In the genomic region with DNA sequence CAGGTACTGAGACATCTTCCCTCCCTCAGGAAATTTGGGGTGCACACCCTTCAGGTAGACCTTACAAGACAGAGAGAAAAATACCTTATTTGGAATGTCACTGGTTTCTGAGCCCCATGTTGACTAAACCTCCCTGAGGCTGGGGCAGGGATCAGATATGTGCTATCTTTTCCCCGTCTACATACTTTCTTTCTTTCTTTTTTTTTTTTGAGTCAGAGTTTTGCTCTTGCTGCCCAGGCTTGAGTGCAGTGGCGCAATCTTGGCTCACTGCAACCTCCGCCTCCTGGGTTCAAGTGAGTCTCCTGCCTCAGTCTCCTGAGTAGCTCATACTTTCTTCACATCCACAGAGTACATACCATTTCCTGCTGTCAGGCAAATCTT, we compare ENCODE assay signal across 12 cellular contexts. TPM values are rescaled to one million over a fixed set of nuclear protein-coding genes. Genes with fewer than 3 reads are reported as not detected.
DNase-seq lines count a peak whose midpoint lies in the region; ATAC-seq and TF ChIP-seq lines count a peak whose summit lies in the region.
"Had no signal": no experiment of that assay in that cellular context is flagged by ENCODE, and none has a peak within 500 bp of the region (broad histone marks: within the 10 kb centered on the region; RNA-seq: fewer than 3 reads in every experiment).

No MANE protein-coding gene starts in this region.

- WGBS in trophoblast cell (ENCODE audit: extremely low coverage, insufficient coverage, insufficient read length), result no CpG with 5 or more reads among the region's 3 CpGs

- peaks cover 27% of the 10 kb centered on the region for H3K4me1 ChIP-seq in DND-41 (ENCODE audit: insufficient read depth, low read length)
- H3K4me1 ChIP-seq in Karpas-422 (ENCODE audit: low read length), result peaks cover 33% of the 10 kb centered on the region
- peaks cover 19 to 25% of the 10 kb centered on the region in 2 experiments for H3K4me1 ChIP-seq in trophoblast cell (ENCODE audit: control insufficient read depth in 1 of 2, insufficient read depth in 2 of 2, low read length in 2 of 2)

- H3K27me3 ChIP-seq in DND-41 (ENCODE audit: insufficient read depth, low read length, poor library complexity) (no peaks in the 10 kb centered on the region), Karpas-422 (ENCODE audit: low read length) (no peaks in the 10 kb centered on the region), trophoblast cell (ENCODE audit: insufficient read depth, low read length) (no peaks in the 10 kb centered on the region)
- H3K27me3 ChIP-seq: MG63 had no signal

- H3K27ac ChIP-seq in DND-41 (ENCODE audit: low read length) (no peak overlapping the region), Karpas-422 (ENCODE audit: low read length) (no peak overlapping the region), trophoblast cell (ENCODE audit: low read depth, low read length) (peak overlapping the region; percentile 54)

- H3K14ac ChIP-seq in trophoblast cell (ENCODE audit: low read length), result no peak overlapping the region

- H3K9me2 ChIP-seq in Karpas-422 (replicated peaks; ENCODE audit: insufficient read depth, low read length), result no peaks in the 10 kb centered on the region

- H3K18ac ChIP-seq in trophoblast cell (ENCODE audit: low read length), result no peak overlapping the region

- H2BK12ac ChIP-seq in trophoblast cell (ENCODE audit: low read length), result no peak overlapping the region

- H4K20me1 ChIP-seq in DND-41 (ENCODE audit: insufficient read depth, low read length) (no peaks in the 10 kb centered on the region), Karpas-422 (ENCODE audit: insufficient read depth, low read depth, low read length) (no peaks in the 10 kb centered on the region)

- H4K91ac ChIP-seq in trophoblast cell (ENCODE audit: low read depth, low read length), result peak overlapping the region; percentile 81

- peaks cover 8% of the 10 kb centered on the region for H3K36me3 Mint-ChIP-seq in chondrocyte (ENCODE audit: low read depth)

- peak overlapping the region; percentile 17 for H3K27ac Mint-ChIP-seq in chondrocyte (ENCODE audit: unreplicated experiment)

- H2BK120ac ChIP-seq in trophoblast cell (ENCODE audit: insufficient read depth, low read length, poor library complexity), result no peak overlapping the region

- TF ChIP-seq CTCF in DND-41 (IDR thresholded peaks at IDR 0.05; ENCODE audit: borderline replicate concordance, extremely low read depth, low read length, poor library complexity, severe bottlenecking) (no peak), chondrocyte (IDR thresholded peaks at IDR 0.05) (no peak)

- H2AK5ac ChIP-seq in trophoblast cell (ENCODE audit: low read length), result no peak overlapping the region

- no peak overlapping the region for H4K12ac ChIP-seq in trophoblast cell (ENCODE audit: low read depth, low read length)

- H3K4me2 ChIP-seq in DND-41 (ENCODE audit: insufficient read depth, low read length) (peak overlapping the region; percentile 97; the same call in 1 of the 2 replicates), Karpas-422 (ENCODE audit: low read depth, low read length, poor library complexity, severe bottlenecking) (no peak overlapping the region), trophoblast cell (ENCODE audit: low read length) (no peak overlapping the region)

- H3K79me2 ChIP-seq in DND-41 (ENCODE audit: insufficient read depth, low read length), result peaks cover 9% of the 10 kb centered on the region
- peaks cover 13% of the 10 kb centered on the region for H3K79me2 ChIP-seq in Karpas-422 (ENCODE audit: low read length)
- H3K79me2 ChIP-seq in trophoblast cell (ENCODE audit: control insufficient read depth, insufficient read depth, low read length, poor library complexity), result peaks cover 11% of the 10 kb centered on the region

- no peak for DNase-seq in DND-41
- no peak for DNase-seq in Karpas-422
- DNase-seq in chondrocyte (ENCODE audit: low spot score), result no peak
- peak; percentile 78 to 84 for DNase-seq in trophoblast cell
- no peak for DNase-seq in stimulated activated CD4-positive, alpha-beta T cell treated with anti-CD3 and anti-CD28 coated beads, Interleukin-4, amount 100 ng/mL, for 1 hour
- DNase-seq in occipital lobe (lab: John Stamatoyannopoulos, UW), result no peak
- DNase-seq: activated CD4-positive, alpha-beta T cell treated with anti-CD3 and anti-CD28 coated beads for 48 hours; activated naive CD8-positive, alpha-beta T cell treated with anti-CD3 and anti-CD28 coated beads, Interleukin-2, amount 10 ng/mL, durations not matched to agents 7 days and 5 days; DMS 273 treated with DMSO at 0.1 percent for 48 hours; stimulated activated CD4-positive, alpha-beta T cell treated with anti-CD3 and anti-CD28 coated beads, Interleukin-15, amount 100 ng/mL, for 24 hours had no signal

- H3K79me1 ChIP-seq in trophoblast cell (ENCODE audit: low read length), result peaks cover 19% of the 10 kb centered on the region

- no peak overlapping the region for H3K4me3 Mint-ChIP-seq in chondrocyte (ENCODE audit: unreplicated experiment)

- H3K9me3 ChIP-seq in DND-41 (ENCODE audit: insufficient read depth, low read length, severe bottlenecking) (no peaks in the 10 kb centered on the region), Karpas-422 (ENCODE audit: low read length) (no peaks in the 10 kb centered on the region), trophoblast cell (ENCODE audit: insufficient read depth, low read depth, low read length) (peaks cover 2% of the 10 kb centered on the region)
- H3K9me3 ChIP-seq: MG63 had no signal

- ATAC-seq in DND-41 (ENCODE audit: insufficient read depth, low read depth), result no peak
- ATAC-seq in HG03196 (IDR thresholded peaks at IDR 0.05; ENCODE audit: unreplicated experiment), result no peak

- no peak overlapping the region for H2AFZ ChIP-seq in DND-41 (ENCODE audit: low read depth, low read length)
- no peak overlapping the region for H2AFZ ChIP-seq in Karpas-422 (ENCODE audit: low read length)
- no peak overlapping the region for H2AFZ ChIP-seq in trophoblast cell (ENCODE audit: insufficient read depth, low read length, poor library complexity)

- H3K4me1 Mint-ChIP-seq in chondrocyte (ENCODE audit: low read depth), result peaks cover 30% of the 10 kb centered on the region

- no peak overlapping the region for H3K9ac ChIP-seq in DND-41 (ENCODE audit: low read depth, low read length)
- 0 out of 2 replicates have a peak overlapping the region, but pooled peaks have one; percentile 95 for H3K9ac ChIP-seq in Karpas-422 (ENCODE audit: low read length)
- H3K9ac ChIP-seq in trophoblast cell (ENCODE audit: low read length), result no peak overlapping the region

- H3K27me3 Mint-ChIP-seq in chondrocyte (ENCODE audit: low read depth), result no peaks in the 10 kb centered on the region
- H3K27me3 Mint-ChIP-seq: activated naive CD8-positive, alpha-beta T cell treated with anti-CD3 and anti-CD28 coated beads, Interleukin-2, amount 10 ng/mL, durations not matched to agents 7 days and 5 days had no signal

- no peak overlapping the region for H3K23ac ChIP-seq in trophoblast cell (ENCODE audit: low read length)

- no peaks in the 10 kb centered on the region for H3K9me3 Mint-ChIP-seq in chondrocyte (ENCODE audit: low read depth)
- H3K9me3 Mint-ChIP-seq: activated naive CD8-positive, alpha-beta T cell treated with anti-CD3 and anti-CD28 coated beads, Interleukin-2, amount 10 ng/mL, durations not matched to agents 7 days and 5 days had no signal

- H3K4me3 ChIP-seq in DND-41 (ENCODE audit: low read depth in 1 of 2, low read length in 2 of 2) (no peak overlapping the region), Karpas-422 (ENCODE audit: low read length) (no peak overlapping the region), trophoblast cell (ENCODE audit: low read depth, low read length) (no peak overlapping the region)
- H3K4me3 ChIP-seq: MG63 had no signal

- no peak overlapping the region for H4K8ac ChIP-seq in trophoblast cell (ENCODE audit: low read depth, low read length)

- H2BK5ac ChIP-seq in trophoblast cell (ENCODE audit: low read depth, low read length, poor library complexity), result peak overlapping the region; percentile 73

- H3K36me3 ChIP-seq in DND-41 (ENCODE audit: insufficient read depth, low read length) (peaks cover 11% of the 10 kb centered on the region; the same call in 1 of the 2 replicates), Karpas-422 (ENCODE audit: insufficient read depth, low read length) (no peaks in the 10 kb centered on the region), trophoblast cell (ENCODE audit: control insufficient read depth in 1 of 2, insufficient read depth in 2 of 2, low read length in 2 of 2) (peaks cover 15 to 21% of the 10 kb centered on the region in 2 experiments)
- H3K36me3 ChIP-seq: MG63 had no signal

- H3K4ac ChIP-seq in trophoblast cell (ENCODE audit: low read depth, low read length), result no peak overlapping the region

RNA-seq across cellular contexts. Expression of gene CYB5R1, which starts 1.6 kb away (rescaled TPM):
- total RNA-seq in Karpas-422 (2014; rRNA removed; shearing (Covaris generic); ENCODE audit: low replicate concordance), result 27.1 and 28.2 TPM in 2 replicates
- 45.6 to 48.9 TPM (median 46.0 TPM) in 3 replicates for total RNA-seq in chondrocyte
- 70.3 and 78.5 TPM in 2 replicates for polyA plus RNA-seq in trophoblast cell (2013)
- 19.5 TPM for total RNA-seq in occipital lobe

RNA-seq across cellular contexts. Expression of gene ADIPOR1, which starts 7.3 kb away (rescaled TPM):
- total RNA-seq in Karpas-422 (2014; rRNA removed; shearing (Covaris generic); ENCODE audit: low replicate concordance), result 88.2 and 123 TPM in 2 replicates
- total RNA-seq in chondrocyte (69.3 to 73.9 TPM (median 73.7 TPM) in 3 replicates), occipital lobe (54.6 TPM)
- 91.4 and 100 TPM in 2 replicates for polyA plus RNA-seq in trophoblast cell (2013)

RNA-seq across cellular contexts. Expression of gene KLHL12, which starts 38.4 kb away (rescaled TPM):
- 52.4 and 55.8 TPM in 2 replicates for total RNA-seq in Karpas-422 (2014; rRNA removed; shearing (Covaris generic); ENCODE audit: low replicate concordance)
- total RNA-seq in chondrocyte, result 22.5 to 24.5 TPM (median 24.0 TPM) in 3 replicates
- 9.7 and 10.1 TPM in 2 replicates for polyA plus RNA-seq in trophoblast cell (2013)
- 37.0 TPM for total RNA-seq in occipital lobe

RNA-seq across cellular contexts. Expression of gene TMEM183A, which starts 41.7 kb away (rescaled TPM):
- 65.3 and 81.0 TPM in 2 replicates for total RNA-seq in Karpas-422 (2014; rRNA removed; shearing (Covaris generic); ENCODE audit: low replicate concordance)
- total RNA-seq in chondrocyte (51.4 to 59.1 TPM (median 55.5 TPM) in 3 replicates), occipital lobe (131 TPM)
- polyA plus RNA-seq in trophoblast cell (2013), result 46.3 and 46.7 TPM in 2 replicates

Comparison
In these comparisons a context has a peak if more than half of its experiments do, and no peak if none do; other contexts are left out.
1. DNase-seq: peak in trophoblast cell (2 of 2); none in DND-41 (single experiment), Karpas-422 (single experiment), chondrocyte (single experiment), stimulated activated CD4-positive, alpha-beta T cell treated with anti-CD3 and anti-CD28 coated beads, Interleukin-4, amount 100 ng/mL, for 1 hour (single experiment) and occipital lobe (single experiment).